ENCODE assay signal across 16 cellular contexts in the genomic region with DNA sequence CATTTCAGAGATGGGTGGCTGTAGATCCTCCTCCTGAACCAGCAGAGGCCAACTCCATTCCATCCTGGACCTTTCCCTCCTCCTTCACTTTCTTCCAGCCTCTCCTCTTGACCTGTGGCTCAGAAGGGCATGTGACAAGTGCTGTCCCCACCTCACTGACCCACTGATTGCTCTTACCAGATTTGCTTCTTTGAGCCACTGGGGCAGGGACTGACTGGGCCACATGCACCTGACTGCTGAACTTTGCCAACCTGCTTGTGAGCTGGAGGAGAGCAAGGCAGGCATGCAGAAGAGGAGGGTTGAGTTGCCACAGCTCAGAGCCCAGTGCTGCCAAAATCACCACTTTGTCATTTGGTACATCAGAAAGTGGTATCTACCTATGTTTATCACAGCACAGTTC.
DNase-seq lines count a peak whose midpoint lies in the region; ATAC-seq and TF ChIP-seq lines count a peak whose summit lies in the region.
"Had no signal": no experiment of that assay in that cellular context is flagged by ENCODE, and none has a peak within 500 bp of the region (broad histone marks: within the 10 kb centered on the region; RNA-seq: fewer than 3 reads in every experiment).

No MANE protein-coding gene starts in this region.

- no peaks in the 10 kb centered on the region for H3K9me3 Mint-ChIP-seq in activated T-helper 2 cell treated with anti-CD3 and anti-CD28 coated beads, Interferon-gamma antibody, Interleukin-2, Interleukin-4, amounts not matched to agents 10 μg/mL and 5 μg/mL and 100 μg/mL, durations not matched to agents 14 hours and 24 hours and 36 hours
- no peaks in the 10 kb centered on the region for H3K9me3 Mint-ChIP-seq in neural progenitor cell
- H3K9me3 Mint-ChIP-seq: GM23338, H9 had no signal

- intact Hi-C loops in left ventricle myocardium superior (cut with micrococcal nuclease) = no loop called here
- intact Hi-C loops in Right ventricle myocardium inferior (cut with DNase I) = loop anchor here (5.0 kb wide), 1 partner anchor 67 kb away; the partner anchor contains the start of gene MSI2
- intact Hi-C loops in activated T-helper 2 cell treated with anti-CD3 and anti-CD28 coated beads, Interferon-gamma antibody, Interleukin-2, Interleukin-4, amounts not matched to agents 10 μg/mL and 5 μg/mL and 100 μg/mL, durations not matched to agents 14 hours and 24 hours and 36 hours (cut with micrococcal nuclease) = no loop called here
- intact Hi-C loops in thyroid gland (cut with DNase I) = no loop called here
- intact Hi-C loops in left colon (cut with DNase I, micrococcal nuclease) = no loop called here
- intact Hi-C loops in colonic mucosa (cut with DNase I) = no loop called here

- peaks cover 91% of the 10 kb centered on the region for H4K20me1 ChIP-seq in neural progenitor cell (ENCODE audit: low read depth)

- ATAC-seq in left ventricle myocardium superior = peak; percentile 13
- ATAC-seq in Right ventricle myocardium inferior = no peak
- ATAC-seq in left colon = no peak
- ATAC-seq: GM12878, GM23338 had no signal

- TF ChIP-seq CTCF in neural progenitor cell (IDR thresholded peaks at IDR 0.05) = no peak
- TF ChIP-seq CTCF in thyroid gland (IDR thresholded peaks at IDR 0.05) = no peak
- TF ChIP-seq CTCF in colonic mucosa (IDR thresholded peaks at IDR 0.05) = no peak

- no peak overlapping the region for H3K4me3 Mint-ChIP-seq in activated T-helper 2 cell treated with anti-CD3 and anti-CD28 coated beads, Interferon-gamma antibody, Interleukin-2, Interleukin-4, amounts not matched to agents 10 μg/mL and 5 μg/mL and 100 μg/mL, durations not matched to agents 14 hours and 24 hours and 36 hours (ENCODE audit: low read depth)
- H3K4me3 Mint-ChIP-seq in neural progenitor cell = no peak overlapping the region
- H3K4me3 Mint-ChIP-seq: CD4-positive, CD25-positive, alpha-beta regulatory T cell; GM23338; H9 had no signal

- peaks cover 6% of the 10 kb centered on the region for H3F3A ChIP-seq in neural progenitor cell (ENCODE audit: low read depth)

- H3K4me3 ChIP-seq in neural progenitor cell = no peak overlapping the region
- H3K4me3 ChIP-seq in thyroid gland (replicated peaks in 1 of 3) = no peak overlapping the region
- H3K4me3 ChIP-seq in colonic mucosa = no peak overlapping the region
- H3K4me3 ChIP-seq: BLaER1 treated with 17β-estradiol and CSF1 and Interleukin-3, amounts not matched to agents 10 nM and 100 nM; GM12878; GM23338 had no signal

- DNase-seq in left ventricle myocardium superior (no peak), Right ventricle myocardium inferior (ENCODE audit: missing footprints) (no peak), neural progenitor cell (ENCODE audit: low spot score) (no peak), thyroid gland (peak; percentile 79 to 80), left colon (no peak), NCI-H1436 (lab: John Stamatoyannopoulos, UW) (no peak), colonic mucosa (no peak)
- no peak for DNase-seq in activated T-helper 2 cell treated with anti-CD3 and anti-CD28 coated beads, Interferon-gamma antibody, Interleukin-2, Interleukin-4, amounts not matched to agents 10 μg/mL and 5 μg/mL and 100 μg/mL, durations not matched to agents 14 hours and 24 hours and 36 hours (ENCODE audit: low spot score)
- DNase-seq: ACHN; Calu3; CD4-positive, CD25-positive, alpha-beta regulatory T cell; DMS 273 treated with DMSO at 0.1 percent for 48 hours; H9 had no signal

- H3K4me2 ChIP-seq in neural progenitor cell = no peak overlapping the region
- H3K4me2 ChIP-seq: BLaER1 treated with 17β-estradiol and CSF1 and Interleukin-3, amounts not matched to agents 10 nM and 100 nM; GM23338 had no signal

- peaks cover 46% of the 10 kb centered on the region for H3K36me3 Mint-ChIP-seq in activated T-helper 2 cell treated with anti-CD3 and anti-CD28 coated beads, Interferon-gamma antibody, Interleukin-2, Interleukin-4, amounts not matched to agents 10 μg/mL and 5 μg/mL and 100 μg/mL, durations not matched to agents 14 hours and 24 hours and 36 hours (ENCODE audit: low read depth)
- H3K36me3 Mint-ChIP-seq in neural progenitor cell = peaks cover 48% of the 10 kb centered on the region

- no peaks in the 10 kb centered on the region for H3K27me3 Mint-ChIP-seq in activated T-helper 2 cell treated with anti-CD3 and anti-CD28 coated beads, Interferon-gamma antibody, Interleukin-2, Interleukin-4, amounts not matched to agents 10 μg/mL and 5 μg/mL and 100 μg/mL, durations not matched to agents 14 hours and 24 hours and 36 hours (ENCODE audit: low read depth)
- peaks cover 5% of the 10 kb centered on the region for H3K27me3 Mint-ChIP-seq in neural progenitor cell (ENCODE audit: insufficient read depth, low read depth)
- H3K27me3 Mint-ChIP-seq: CD4-positive, CD25-positive, alpha-beta regulatory T cell had no signal

- H3K27ac ChIP-seq in neural progenitor cell = no peak overlapping the region
- peak overlapping the region in 1 of 3 donors; percentile 33 for H3K27ac ChIP-seq in thyroid gland
- H3K27ac ChIP-seq in colonic mucosa = no peak overlapping the region
- H3K27ac ChIP-seq: BLaER1 treated with 17β-estradiol and CSF1 and Interleukin-3, amounts not matched to agents 10 nM and 100 nM had no signal

- no peak for TF ChIP-seq POLR2A in thyroid gland (IDR thresholded peaks at IDR 0.05)

- H2AFZ ChIP-seq in neural progenitor cell (replicated peaks) = no peak overlapping the region
- H2AFZ ChIP-seq: GM23338 had no signal

- H3K9me3 ChIP-seq in neural progenitor cell (ENCODE audit: low read depth) (no peaks in the 10 kb centered on the region), thyroid gland (no peaks in the 10 kb centered on the region), colonic mucosa (no peaks in the 10 kb centered on the region)
- H3K9me3 ChIP-seq: BLaER1 treated with 17β-estradiol and CSF1 and Interleukin-3, amounts not matched to agents 10 nM and 100 nM had no signal

- peaks cover 49% of the 10 kb centered on the region for H3K4me1 ChIP-seq in neural progenitor cell
- peaks cover 0 to 16% of the 10 kb centered on the region in 2 donors for H3K4me1 ChIP-seq in thyroid gland
- no peaks in the 10 kb centered on the region for H3K4me1 ChIP-seq in colonic mucosa

- no peaks in the 10 kb centered on the region for H3K36me3 ChIP-seq in neural progenitor cell
- no peaks in the 10 kb centered on the region for H3K36me3 ChIP-seq in thyroid gland
- no peaks in the 10 kb centered on the region for H3K36me3 ChIP-seq in colonic mucosa

- H3K4me1 Mint-ChIP-seq in activated T-helper 2 cell treated with anti-CD3 and anti-CD28 coated beads, Interferon-gamma antibody, Interleukin-2, Interleukin-4, amounts not matched to agents 10 μg/mL and 5 μg/mL and 100 μg/mL, durations not matched to agents 14 hours and 24 hours and 36 hours (ENCODE audit: low read depth) = peaks cover 30% of the 10 kb centered on the region
- peaks cover 65% of the 10 kb centered on the region for H3K4me1 Mint-ChIP-seq in neural progenitor cell

- no peaks in the 10 kb centered on the region for H3K27me3 ChIP-seq in neural progenitor cell
- no peaks in the 10 kb centered on the region for H3K27me3 ChIP-seq in thyroid gland
- H3K27me3 ChIP-seq in colonic mucosa = no peaks in the 10 kb centered on the region
- H3K27me3 ChIP-seq: BLaER1 treated with 17β-estradiol and CSF1 and Interleukin-3, amounts not matched to agents 10 nM and 100 nM had no signal

- peaks cover 98% of the 10 kb centered on the region for H3K79me2 ChIP-seq in neural progenitor cell (ENCODE audit: low read depth)

- H3K9ac ChIP-seq in neural progenitor cell (no peak overlapping the region), colonic mucosa (ENCODE audit: low read depth in 2 of 2, low read length in 2 of 2) (no peak overlapping the region)
- H3K9ac ChIP-seq: BLaER1 treated with 17β-estradiol and CSF1 and Interleukin-3, amounts not matched to agents 10 nM and 100 nM had no signal

- H3K27ac Mint-ChIP-seq in activated T-helper 2 cell treated with anti-CD3 and anti-CD28 coated beads, Interferon-gamma antibody, Interleukin-2, Interleukin-4, amounts not matched to agents 10 μg/mL and 5 μg/mL and 100 μg/mL, durations not matched to agents 14 hours and 24 hours and 36 hours = peak overlapping the region; percentile 19
- H3K27ac Mint-ChIP-seq in neural progenitor cell = peak overlapping the region; percentile 20
- H3K27ac Mint-ChIP-seq: GM23338 had no signal

Comparison
In these comparisons a context has a peak if more than half of its experiments do, and no peak if none do; other contexts are left out.
1. DNase-seq: peak in thyroid gland (2 of 2); none in left ventricle myocardium superior (single experiment), Right ventricle myocardium inferior (single experiment), activated T-helper 2 cell treated with anti-CD3 and anti-CD28 coated beads, Interferon-gamma antibody, Interleukin-2, Interleukin-4, amounts not matched to agents 10 μg/mL and 5 μg/mL and 100 μg/mL, durations not matched to agents 14 hours and 24 hours and 36 hours (single experiment), neural progenitor cell (single experiment), left colon (0 of 2), NCI-H1436 (single experiment) and colonic mucosa (single experiment).